ENCODE assay signal across 1 cellular context in genomic region chr10:99996934-99997648, GRCh38.
TF ChIP-seq lines count a peak whose summit lies in the region.

No MANE protein-coding gene starts in this region.

TF ChIP-seq in GM23338, 12 proteins besides CTCF, POLR2A, EP300 and RAD21 (continued from another document):
- no peak for TF ChIP-seq ETS1 (IDR thresholded peaks at IDR 0.05)
- TF ChIP-seq CREB1 (CRISPR knock-in tag; IDR thresholded peaks at IDR 0.05; ENCODE audit: low read depth): no peak
- no peak for TF ChIP-seq ZNF462 (CRISPR knock-in tag; IDR thresholded peaks at IDR 0.05)
- no peak for TF ChIP-seq POLR2AphosphoS5 (IDR thresholded peaks at IDR 0.05; ENCODE audit: low read depth)
- no peak for TF ChIP-seq STAT1 (IDR thresholded peaks at IDR 0.05; ENCODE audit: unreplicated experiment)
- TF ChIP-seq ZNF114 (CRISPR knock-in tag; IDR thresholded peaks at IDR 0.05): no peak
- TF ChIP-seq REST (IDR thresholded peaks at IDR 0.05; ENCODE audit: unreplicated experiment): no peak
- no peak for TF ChIP-seq JUNB (IDR thresholded peaks at IDR 0.05; ENCODE audit: unreplicated experiment)
- TF ChIP-seq NANOG (IDR thresholded peaks at IDR 0.05; ENCODE audit: borderline replicate concordance): no peak
